ENCODE assay signal across 1 cellular context in the genomic region with DNA sequence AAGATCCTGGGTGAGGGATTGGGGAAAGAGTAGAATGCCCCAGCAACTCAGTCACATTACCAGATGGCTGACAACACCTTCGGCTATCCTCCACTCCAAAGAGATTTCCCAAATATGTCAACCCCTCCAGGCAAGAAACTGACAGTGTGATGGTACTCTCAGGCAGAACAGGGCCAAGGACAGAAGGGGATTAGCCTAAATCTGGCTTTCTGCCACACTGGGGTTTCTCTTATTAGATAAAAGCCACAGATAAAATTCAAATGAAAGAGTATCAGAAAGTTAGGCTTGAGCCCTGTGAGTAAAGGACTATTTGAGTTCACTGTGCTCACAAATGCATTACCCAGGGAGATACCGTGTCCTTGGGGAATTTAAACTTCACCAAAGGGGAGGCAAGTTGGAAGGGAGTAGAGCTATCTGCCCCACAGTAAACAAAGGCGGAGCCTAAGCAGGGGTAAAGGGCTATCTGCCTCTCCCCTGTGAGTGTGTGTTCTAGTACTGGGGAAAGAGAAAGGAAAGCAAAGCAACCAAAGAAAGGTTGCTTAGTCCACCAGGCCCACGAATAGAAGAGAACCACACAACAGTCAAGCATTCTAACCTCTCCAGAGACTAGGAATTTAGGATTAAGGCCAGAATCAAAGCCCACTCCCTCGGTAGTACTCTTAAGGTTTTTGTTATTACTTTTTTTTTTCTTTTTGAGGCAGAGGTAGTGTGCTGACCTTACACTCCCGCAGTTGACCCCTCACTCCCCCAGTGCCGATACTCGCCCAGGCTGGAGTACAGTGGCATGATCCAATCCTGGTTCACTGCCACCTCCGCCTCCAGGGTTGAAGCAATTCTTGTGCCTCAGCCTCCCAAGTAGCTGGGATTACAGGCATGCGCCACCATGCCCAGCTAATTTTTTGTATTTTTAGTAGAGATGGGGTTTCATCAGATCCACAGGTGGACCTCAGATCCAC.
TF ChIP-seq lines count a peak whose summit lies in the region.

No MANE protein-coding gene starts in this region.

TF ChIP-seq in HEK293, 187 proteins besides CTCF, POLR2A, EP300 and RAD21 (continued from another document):
- TF ChIP-seq, protein P1, sequence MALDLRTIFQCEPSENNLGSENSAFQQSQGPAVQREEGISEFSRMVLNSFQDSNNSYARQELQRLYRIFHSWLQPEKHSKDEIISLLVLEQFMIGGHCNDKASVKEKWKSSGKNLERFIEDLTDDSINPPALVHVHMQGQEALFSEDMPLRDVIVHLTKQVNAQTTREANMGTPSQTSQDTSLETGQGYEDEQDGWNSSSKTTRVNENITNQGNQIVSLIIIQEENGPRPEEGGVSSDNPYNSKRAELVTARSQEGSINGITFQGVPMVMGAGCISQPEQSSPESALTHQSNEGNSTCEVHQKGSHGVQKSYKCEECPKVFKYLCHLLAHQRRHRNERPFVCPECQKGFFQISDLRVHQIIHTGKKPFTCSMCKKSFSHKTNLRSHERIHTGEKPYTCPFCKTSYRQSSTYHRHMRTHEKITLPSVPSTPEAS (tag by site-specific recombination; IDR thresholded peaks at IDR 0.05) = no peak
- no peak for TF ChIP-seq ZNF2 (tag by site-specific recombination; IDR thresholded peaks at IDR 0.05)
- TF ChIP-seq ZBTB7A (tag by site-specific recombination; IDR thresholded peaks at IDR 0.05; ENCODE audit: low read depth) = no peak
- no peak for TF ChIP-seq OSR2 (tag by site-specific recombination; IDR thresholded peaks at IDR 0.05)
- TF ChIP-seq ZNF626 (tag by site-specific recombination; IDR thresholded peaks at IDR 0.05) = no peak
- TF ChIP-seq, protein P2, sequence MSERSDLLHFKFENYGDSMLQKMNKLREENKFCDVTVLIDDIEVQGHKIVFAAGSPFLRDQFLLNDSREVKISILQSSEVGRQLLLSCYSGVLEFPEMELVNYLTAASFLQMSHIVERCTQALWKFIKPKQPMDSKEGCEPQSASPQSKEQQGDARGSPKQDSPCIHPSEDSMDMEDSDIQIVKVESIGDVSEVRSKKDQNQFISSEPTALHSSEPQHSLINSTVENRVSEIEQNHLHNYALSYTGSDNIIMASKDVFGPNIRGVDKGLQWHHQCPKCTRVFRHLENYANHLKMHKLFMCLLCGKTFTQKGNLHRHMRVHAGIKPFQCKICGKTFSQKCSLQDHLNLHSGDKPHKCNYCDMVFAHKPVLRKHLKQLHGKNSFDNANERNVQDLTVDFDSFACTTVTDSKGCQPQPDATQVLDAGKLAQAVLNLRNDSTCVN (tag by site-specific recombination; optimal IDR thresholded peaks at IDR 0.05) = no peak
- TF ChIP-seq ZNF16 (tag by site-specific recombination; IDR thresholded peaks at IDR 0.05; ENCODE audit: low read depth) = no peak
- TF ChIP-seq, protein P3, sequence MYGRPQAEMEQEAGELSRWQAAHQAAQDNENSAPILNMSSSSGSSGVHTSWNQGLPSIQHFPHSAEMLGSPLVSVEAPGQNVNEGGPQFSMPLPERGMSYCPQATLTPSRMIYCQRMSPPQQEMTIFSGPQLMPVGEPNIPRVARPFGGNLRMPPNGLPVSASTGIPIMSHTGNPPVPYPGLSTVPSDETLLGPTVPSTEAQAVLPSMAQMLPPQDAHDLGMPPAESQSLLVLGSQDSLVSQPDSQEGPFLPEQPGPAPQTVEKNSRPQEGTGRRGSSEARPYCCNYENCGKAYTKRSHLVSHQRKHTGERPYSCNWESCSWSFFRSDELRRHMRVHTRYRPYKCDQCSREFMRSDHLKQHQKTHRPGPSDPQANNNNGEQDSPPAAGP (tag by site-specific recombination; IDR thresholded peaks at IDR 0.05) = no peak
- TF ChIP-seq, protein P4, sequence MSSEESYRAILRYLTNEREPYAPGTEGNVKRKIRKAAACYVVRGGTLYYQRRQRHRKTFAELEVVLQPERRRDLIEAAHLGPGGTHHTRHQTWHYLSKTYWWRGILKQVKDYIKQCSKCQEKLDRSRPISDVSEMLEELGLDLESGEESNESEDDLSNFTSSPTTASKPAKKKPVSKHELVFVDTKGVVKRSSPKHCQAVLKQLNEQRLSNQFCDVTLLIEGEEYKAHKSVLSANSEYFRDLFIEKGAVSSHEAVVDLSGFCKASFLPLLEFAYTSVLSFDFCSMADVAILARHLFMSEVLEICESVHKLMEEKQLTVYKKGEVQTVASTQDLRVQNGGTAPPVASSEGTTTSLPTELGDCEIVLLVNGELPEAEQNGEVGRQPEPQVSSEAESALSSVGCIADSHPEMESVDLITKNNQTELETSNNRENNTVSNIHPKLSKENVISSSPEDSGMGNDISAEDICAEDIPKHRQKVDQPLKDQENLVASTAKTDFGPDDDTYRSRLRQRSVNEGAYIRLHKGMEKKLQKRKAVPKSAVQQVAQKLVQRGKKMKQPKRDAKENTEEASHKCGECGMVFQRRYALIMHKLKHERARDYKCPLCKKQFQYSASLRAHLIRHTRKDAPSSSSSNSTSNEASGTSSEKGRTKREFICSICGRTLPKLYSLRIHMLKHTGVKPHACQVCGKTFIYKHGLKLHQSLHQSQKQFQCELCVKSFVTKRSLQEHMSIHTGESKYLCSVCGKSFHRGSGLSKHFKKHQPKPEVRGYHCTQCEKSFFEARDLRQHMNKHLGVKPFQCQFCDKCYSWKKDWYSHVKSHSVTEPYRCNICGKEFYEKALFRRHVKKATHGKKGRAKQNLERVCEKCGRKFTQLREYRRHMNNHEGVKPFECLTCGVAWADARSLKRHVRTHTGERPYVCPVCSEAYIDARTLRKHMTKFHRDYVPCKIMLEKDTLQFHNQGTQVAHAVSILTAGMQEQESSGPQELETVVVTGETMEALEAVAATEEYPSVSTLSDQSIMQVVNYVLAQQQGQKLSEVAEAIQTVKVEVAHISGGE (tag by site-specific recombination; conservative IDR thresholded peaks at IDR 0.05; ENCODE audit: low read depth) = no peak
- no peak for TF ChIP-seq HOXD13 (CRISPR knock-in tag; IDR thresholded peaks at IDR 0.05; ENCODE audit: borderline replicate concordance)
- TF ChIP-seq ZNF133 (tag by site-specific recombination; IDR thresholded peaks at IDR 0.05) = no peak
- TF ChIP-seq ZNF777 (tag by site-specific recombination; IDR thresholded peaks at IDR 0.05; ENCODE audit: borderline replicate concordance) = no peak
- TF ChIP-seq ZBTB1 (tag by site-specific recombination; IDR thresholded peaks at IDR 0.05) = no peak
- TF ChIP-seq ZNF202 (tag by site-specific recombination; IDR thresholded peaks at IDR 0.05; ENCODE audit: borderline replicate concordance) = no peak
- TF ChIP-seq ZNF157 (tag by site-specific recombination; IDR thresholded peaks at IDR 0.05) = no peak
- TF ChIP-seq ZNF266 (tag by site-specific recombination; IDR thresholded peaks at IDR 0.05; ENCODE audit: low read depth) = peak; percentile 4; the same call in 1 of the 2 replicates
